Comparison of ENCODE assay signal across 1 cellular context in the genomic region with DNA sequence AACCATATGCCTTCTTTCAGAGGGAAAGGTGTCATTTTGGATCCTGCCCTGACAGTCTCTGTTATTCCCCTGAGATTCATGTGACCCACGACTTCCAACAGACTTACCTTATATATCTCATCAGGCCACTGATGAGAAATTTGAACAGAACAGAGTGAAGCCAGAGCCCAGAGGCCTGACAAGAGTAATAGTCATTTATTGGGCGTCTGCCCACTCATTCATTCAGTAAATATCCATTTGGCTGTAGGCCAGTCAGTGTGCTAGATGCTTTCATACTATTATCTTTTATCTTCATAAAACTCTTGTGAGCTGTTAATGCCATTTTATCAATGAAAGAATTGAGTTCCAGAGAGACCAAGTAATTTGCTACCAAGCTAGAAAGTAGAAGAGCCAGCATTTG.
TF ChIP-seq lines count a peak whose summit lies in the region.

No MANE protein-coding gene starts in this region.

TF ChIP-seq in WTC11, 78 proteins besides CTCF, POLR2A, EP300 and RAD21 (continued from another document):
- TF ChIP-seq, protein P1, sequence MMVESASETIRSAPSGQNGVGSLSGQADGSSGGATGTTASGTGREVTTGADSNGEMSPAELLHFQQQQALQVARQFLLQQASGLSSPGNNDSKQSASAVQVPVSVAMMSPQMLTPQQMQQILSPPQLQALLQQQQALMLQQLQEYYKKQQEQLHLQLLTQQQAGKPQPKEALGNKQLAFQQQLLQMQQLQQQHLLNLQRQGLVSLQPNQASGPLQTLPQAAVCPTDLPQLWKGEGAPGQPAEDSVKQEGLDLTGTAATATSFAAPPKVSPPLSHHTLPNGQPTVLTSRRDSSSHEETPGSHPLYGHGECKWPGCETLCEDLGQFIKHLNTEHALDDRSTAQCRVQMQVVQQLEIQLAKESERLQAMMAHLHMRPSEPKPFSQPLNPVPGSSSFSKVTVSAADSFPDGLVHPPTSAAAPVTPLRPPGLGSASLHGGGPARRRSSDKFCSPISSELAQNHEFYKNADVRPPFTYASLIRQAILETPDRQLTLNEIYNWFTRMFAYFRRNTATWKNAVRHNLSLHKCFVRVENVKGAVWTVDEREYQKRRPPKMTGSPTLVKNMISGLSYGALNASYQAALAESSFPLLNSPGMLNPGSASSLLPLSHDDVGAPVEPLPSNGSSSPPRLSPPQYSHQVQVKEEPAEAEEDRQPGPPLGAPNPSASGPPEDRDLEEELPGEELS (CRISPR knock-in tag; IDR thresholded peaks at IDR 0.05) = no peak
- TF ChIP-seq, protein P2, sequence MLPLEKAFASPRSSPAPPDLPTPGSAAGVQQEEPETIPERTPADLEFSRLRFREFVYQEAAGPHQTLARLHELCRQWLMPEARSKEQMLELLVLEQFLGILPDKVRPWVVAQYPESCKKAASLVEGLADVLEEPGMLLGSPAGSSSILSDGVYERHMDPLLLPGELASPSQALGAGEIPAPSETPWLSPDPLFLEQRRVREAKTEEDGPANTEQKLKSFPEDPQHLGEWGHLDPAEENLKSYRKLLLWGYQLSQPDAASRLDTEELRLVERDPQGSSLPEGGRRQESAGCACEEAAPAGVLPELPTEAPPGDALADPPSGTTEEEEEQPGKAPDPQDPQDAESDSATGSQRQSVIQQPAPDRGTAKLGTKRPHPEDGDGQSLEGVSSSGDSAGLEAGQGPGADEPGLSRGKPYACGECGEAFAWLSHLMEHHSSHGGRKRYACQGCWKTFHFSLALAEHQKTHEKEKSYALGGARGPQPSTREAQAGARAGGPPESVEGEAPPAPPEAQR (CRISPR knock-in tag; IDR thresholded peaks at IDR 0.05) = no peak
- TF ChIP-seq GTF2I (CRISPR knock-in tag; conservative IDR thresholded peaks at IDR 0.05) = no peak
